14 cellular contexts compared by ENCODE assay signal in the genomic region with DNA sequence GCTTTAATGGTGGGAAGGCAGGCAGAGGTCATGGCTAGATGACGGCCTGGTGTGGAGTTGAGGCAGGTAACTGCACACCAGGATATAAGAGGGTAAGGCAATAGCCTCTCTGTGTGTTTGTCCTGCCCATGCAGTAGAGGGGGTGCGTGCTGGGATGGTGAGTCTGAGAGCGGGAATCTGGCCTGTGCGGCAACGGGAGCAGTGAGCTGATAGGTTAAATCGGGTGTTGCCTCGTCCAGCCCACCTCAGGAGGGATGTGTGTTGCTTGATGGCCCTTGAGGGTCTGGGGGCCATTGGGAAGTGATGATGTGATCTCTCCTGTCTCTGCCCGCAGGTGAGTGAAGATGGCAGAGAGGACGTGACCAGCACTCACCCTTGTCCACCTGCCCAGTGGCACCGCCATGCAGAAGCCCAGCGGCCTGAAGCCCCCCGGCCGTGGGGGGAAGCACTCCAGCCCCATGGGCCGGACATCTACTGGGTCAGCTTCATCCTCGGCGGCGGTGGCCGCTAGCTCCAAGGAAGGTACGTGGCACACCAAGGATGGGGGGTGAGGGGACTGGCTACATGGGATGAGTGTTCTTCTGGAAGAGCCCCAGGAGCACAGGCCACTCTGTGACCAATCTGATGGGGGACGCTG. TPM values are rescaled to one million over a fixed set of nuclear protein-coding genes. Genes with fewer than 3 reads are reported as not detected.
A peak's percentile ranks its signal among the peaks of the same experiment; 100 is the strongest.
DNase-seq lines count a peak whose midpoint lies in the region; ATAC-seq and TF ChIP-seq lines count a peak whose summit lies in the region.
"Had no signal": no experiment of that assay in that cellular context is flagged by ENCODE, and none has a peak within 500 bp of the region (broad histone marks: within the 10 kb centered on the region; RNA-seq: fewer than 3 reads in every experiment).

No MANE protein-coding gene starts in this region.

- no CpG with 5 or more reads among the region's 20 CpGs for WGBS in H9 (ENCODE audit: extremely low coverage, insufficient read length, low lambda C conversion rate)
- WGBS in psoas muscle, 3 donors = 92 to 95% (median 94%) methylated on average over 20 of the region's 20 CpGs

- DNase-seq in H9 = no peak
- no peak for DNase-seq in WTC11 (ENCODE audit: low spot score)
- no peak for DNase-seq in neural progenitor cell (ENCODE audit: low spot score)
- DNase-seq in upper lobe of right lung = no peak
- no peak for DNase-seq in psoas muscle
- no peak for DNase-seq in natural killer cell treated with Interleukin-12 subunit alpha and Interleukin-12 subunit beta and Interleukin-15 and Interleukin-18, amount 100 ng/mL, for 72 hours (ENCODE audit: low spot score)
- DNase-seq in cerebellar cortex (ENCODE audit: low spot score) = no peak
- DNase-seq: CD8-positive, alpha-beta T cell; COR-L47; DND-41; GDM1 had no signal

- H3K4me1 Mint-ChIP-seq in H9 (peaks cover 11 to 15% of the 10 kb centered on the region in 2 experiments), WTC11 (peaks cover 11% of the 10 kb centered on the region), neural progenitor cell (peaks cover 3% of the 10 kb centered on the region)
- peaks cover 6 to 13% of the 10 kb centered on the region in 2 donors for H3K4me1 Mint-ChIP-seq in natural killer cell treated with Interleukin-12 subunit alpha and Interleukin-12 subunit beta and Interleukin-15 and Interleukin-18, amount 100 ng/mL, for 72 hours (ENCODE audit: low read depth in 2 of 2)

- H3K23me2 ChIP-seq in H9 (ENCODE audit: insufficient read length, low read depth, low read length, poor library complexity, severe bottlenecking) = no peaks in the 10 kb centered on the region

- H3K9me3 ChIP-seq in H9 (ENCODE audit: control insufficient read depth, low read depth, low read length) (no peaks in the 10 kb centered on the region), neural progenitor cell (ENCODE audit: low read depth) (no peaks in the 10 kb centered on the region), upper lobe of right lung (no peaks in the 10 kb centered on the region), psoas muscle (no peaks in the 10 kb centered on the region)
- H3K9me3 ChIP-seq: A549 had no signal

- no peaks in the 10 kb centered on the region for H3K27me3 ChIP-seq in H9 (ENCODE audit: insufficient read depth, low read length)
- no peaks in the 10 kb centered on the region for H3K27me3 ChIP-seq in neural progenitor cell
- H3K27me3 ChIP-seq in upper lobe of right lung = no peaks in the 10 kb centered on the region
- H3K27me3 ChIP-seq in psoas muscle (ENCODE audit: insufficient read depth in 3 of 3, low read length in 2 of 3) = peaks cover 0 to 3% (median 0%) of the 10 kb centered on the region in 3 donors

- no peak overlapping the region for H2BK15ac ChIP-seq in H9 (ENCODE audit: low read depth, low read length)

- H3K4me3 ChIP-seq in neural progenitor cell (no peak overlapping the region), upper lobe of right lung (no peak overlapping the region), psoas muscle (no peak overlapping the region)
- H3K4me3 ChIP-seq: A549 had no signal

- no peak overlapping the region for H2BK12ac ChIP-seq in H9 (ENCODE audit: insufficient read length, low read depth, low read length)

- no peak overlapping the region for H4K8ac ChIP-seq in H9 (replicated peaks; ENCODE audit: insufficient read length, low read depth, low read length)

- no peaks in the 10 kb centered on the region; the same call in 1 of the 2 replicates for H3K4me1 ChIP-seq in H9 (ENCODE audit: insufficient read depth, low read length)
- H3K4me1 ChIP-seq in neural progenitor cell = no peaks in the 10 kb centered on the region
- H3K4me1 ChIP-seq in upper lobe of right lung = no peaks in the 10 kb centered on the region
- no peaks in the 10 kb centered on the region for H3K4me1 ChIP-seq in psoas muscle

- no peak overlapping the region for H3T11ph ChIP-seq in H9 (ENCODE audit: low read length)

- H3K27me3 Mint-ChIP-seq in H9 (ENCODE audit: low read depth) (no peaks in the 10 kb centered on the region; the same call in 1 of the 2 replicates), WTC11 (ENCODE audit: low read depth) (no peaks in the 10 kb centered on the region), neural progenitor cell (ENCODE audit: insufficient read depth, low read depth) (peaks cover 2% of the 10 kb centered on the region)
- H3K27me3 Mint-ChIP-seq in natural killer cell treated with Interleukin-12 subunit alpha and Interleukin-12 subunit beta and Interleukin-15 and Interleukin-18, amount 100 ng/mL, for 72 hours = no peaks in the 10 kb centered on the region

- H3K4me3 Mint-ChIP-seq in H9 (peak overlapping the region in 1 of 2 experiments; percentile 4; a peak in 2 of 5 replicates), WTC11 (no peak overlapping the region), neural progenitor cell (no peak overlapping the region)
- H3K4me3 Mint-ChIP-seq in natural killer cell treated with Interleukin-12 subunit alpha and Interleukin-12 subunit beta and Interleukin-15 and Interleukin-18, amount 100 ng/mL, for 72 hours = no peak overlapping the region
- H3K4me3 Mint-ChIP-seq: CD8-positive, alpha-beta T cell had no signal

- H3K36me3 ChIP-seq in neural progenitor cell (no peaks in the 10 kb centered on the region), upper lobe of right lung (no peaks in the 10 kb centered on the region), psoas muscle (ENCODE audit: insufficient read depth in 1 of 2, low read depth in 1 of 2) (no peaks in the 10 kb centered on the region)

- no peak overlapping the region for H4K5ac ChIP-seq in H9 (ENCODE audit: insufficient read length, low read depth, low read length)

- no peak overlapping the region for H2AK5ac ChIP-seq in H9 (ENCODE audit: insufficient read length, low read length)

- H2BK20ac ChIP-seq in H9 (ENCODE audit: low read depth, low read length, poor library complexity, severe bottlenecking) = no peak overlapping the region

- no peaks in the 10 kb centered on the region for H3K79me1 ChIP-seq in H9 (ENCODE audit: insufficient read depth, low read depth, low read length, poor library complexity, severe bottlenecking)

- H3K9me3 Mint-ChIP-seq in H9 = no peaks in the 10 kb centered on the region
- H3K9me3 Mint-ChIP-seq in WTC11 = no peaks in the 10 kb centered on the region
- H3K9me3 Mint-ChIP-seq in neural progenitor cell = no peaks in the 10 kb centered on the region
- H3K9me3 Mint-ChIP-seq in natural killer cell treated with Interleukin-12 subunit alpha and Interleukin-12 subunit beta and Interleukin-15 and Interleukin-18, amount 100 ng/mL, for 72 hours = no peaks in the 10 kb centered on the region
- H3K9me3 Mint-ChIP-seq: CD8-positive, alpha-beta T cell had no signal

- POLR2A ChIA-PET in WTC11 (lab: Charles Lee) = interaction anchor here (0.5 to 0.6 kb wide), 2 partner anchors 35 to 388 kb away, joined by 3 to 5 read pairs; no protein-coding TSS in a partner anchor

- ATAC-seq in WTC11 = no peak
- peak; percentile 10 for ATAC-seq in upper lobe of right lung
- ATAC-seq in psoas muscle = no peak
- ATAC-seq in natural killer cell treated with Interleukin-12 subunit alpha and Interleukin-12 subunit beta and Interleukin-15 and Interleukin-18, amount 100 ng/mL, for 72 hours = no peak
- ATAC-seq: A549; CD8-positive, alpha-beta T cell; HCT116 had no signal

- H3K4me2 ChIP-seq in H9 (ENCODE audit: insufficient read depth, insufficient read length, low read length) (no peak overlapping the region), neural progenitor cell (no peak overlapping the region)
- H3K4me2 ChIP-seq: A549 had no signal

- intact Hi-C loops in upper lobe of right lung (cut with DNase I) (no loop called here), psoas muscle (cut with DNase I) (loop anchor here in 1 of 2 donors (5.0 kb wide), 1 partner anchor 50 kb away; no protein-coding TSS in a partner anchor)

- no peak overlapping the region for H3K23ac ChIP-seq in H9 (ENCODE audit: insufficient read length, low read depth, low read length)

- H2BK5ac ChIP-seq in H9 (ENCODE audit: insufficient read length, low read length) = no peak overlapping the region

- H3K36me3 Mint-ChIP-seq in H9 (ENCODE audit: insufficient read depth in 1 of 3, low read depth in 3 of 3) (peaks cover 14 to 30% (median 15%) of the 10 kb centered on the region in 3 experiments; a peak in 6 of 7 replicates), WTC11 (peaks cover 20% of the 10 kb centered on the region), neural progenitor cell (peaks cover 16% of the 10 kb centered on the region)
- H3K36me3 Mint-ChIP-seq in natural killer cell treated with Interleukin-12 subunit alpha and Interleukin-12 subunit beta and Interleukin-15 and Interleukin-18, amount 100 ng/mL, for 72 hours = no peaks in the 10 kb centered on the region
- H3K36me3 Mint-ChIP-seq: CD8-positive, alpha-beta T cell had no signal

- H4K20me1 ChIP-seq in H9 (ENCODE audit: control insufficient read depth, insufficient read depth, insufficient read length) = no peaks in the 10 kb centered on the region
- H4K20me1 ChIP-seq in neural progenitor cell (ENCODE audit: low read depth) = peaks cover 4% of the 10 kb centered on the region

- H2AFZ ChIP-seq in H9 (ENCODE audit: low read length) = no peak overlapping the region
- no peak overlapping the region for H2AFZ ChIP-seq in neural progenitor cell (replicated peaks)

- H3K27ac Mint-ChIP-seq in H9 (peak overlapping the region; percentile 9 to 88 (median 59); a peak in 5 of 7 replicates), WTC11 (peak overlapping the region; percentile 57; the same call in 1 of the 2 replicates), neural progenitor cell (peak overlapping the region; percentile 18)
- no peak overlapping the region for H3K27ac Mint-ChIP-seq in natural killer cell treated with Interleukin-12 subunit alpha and Interleukin-12 subunit beta and Interleukin-15 and Interleukin-18, amount 100 ng/mL, for 72 hours
- H3K27ac Mint-ChIP-seq: CD8-positive, alpha-beta T cell had no signal

- no peaks in the 10 kb centered on the region for H3F3A ChIP-seq in neural progenitor cell (ENCODE audit: low read depth)

- no peak overlapping the region for H3K18ac ChIP-seq in H9 (ENCODE audit: insufficient read length, low read depth, low read length)

- no peaks in the 10 kb centered on the region; the same call in 1 of the 2 replicates for H3K79me2 ChIP-seq in H9 (ENCODE audit: insufficient read depth, low read length)
- H3K79me2 ChIP-seq in neural progenitor cell (ENCODE audit: low read depth) = no peaks in the 10 kb centered on the region

- H3K9ac ChIP-seq in H9 (ENCODE audit: extremely low read depth, insufficient read length, low read length) (no peak overlapping the region), neural progenitor cell (no peak overlapping the region)

- CTCF ChIA-PET in WTC11 (lab: Charles Lee) = interaction anchor here (0.5 to 2.1 kb wide), 3 partner anchors 74 to 111 kb away, joined by 4 to 8 read pairs (median 4); no protein-coding TSS in a partner anchor

- no peak overlapping the region for H4K91ac ChIP-seq in H9 (ENCODE audit: insufficient read length, low read depth, low read length)

- no peak overlapping the region for H3K14ac ChIP-seq in H9 (ENCODE audit: insufficient read depth, low read length)

- H3K56ac ChIP-seq in H9 (ENCODE audit: insufficient read length, low read depth, low read length) = no peak overlapping the region

- H3K27ac ChIP-seq in H9 (ENCODE audit: insufficient read length, low read depth, low read length) (no peak overlapping the region), neural progenitor cell (no peak overlapping the region), upper lobe of right lung (no peak overlapping the region), psoas muscle (no peak overlapping the region)
- H3K27ac ChIP-seq: A549, HL-60 had no signal

- no peak overlapping the region for H3K4ac ChIP-seq in H9 (ENCODE audit: low read depth, low read length)

- TF ChIP-seq CTCF in H9 (conservative IDR thresholded peaks at IDR 0.05) (no peak), WTC11 (IDR thresholded peaks at IDR 0.05) (no peak), neural progenitor cell (IDR thresholded peaks at IDR 0.05) (no peak), upper lobe of right lung (IDR thresholded peaks at IDR 0.05) (no peak), psoas muscle (IDR thresholded peaks at IDR 0.05) (no peak)

- no peak overlapping the region for H2BK120ac ChIP-seq in H9 (ENCODE audit: low read depth, low read length, poor library complexity, severe bottlenecking)

RNA-seq across cellular contexts. Expression of gene CLIP2, which starts 28.1 kb away (rescaled TPM):
- total RNA-seq in H9 (2021) (21.6 and 22.5 TPM in 2 replicates), WTC11 (2021) (48.1 to 49.7 TPM (median 48.4 TPM) in 3 replicates), neural progenitor cell (ENCODE audit: low replicate concordance) (7.5 and 29.6 TPM in 2 replicates), upper lobe of right lung (24.3 TPM), psoas muscle (1 to 10 TPM; 2.2 to 4.3 (median 3.3) TPM)
- polyA plus RNA-seq in psoas muscle = 1 to 10 TPM; 1.5 to 1.8 (median 1.6) TPM
- 10 to 100 TPM; 12.2 to 17.0 TPM for total RNA-seq in natural killer cell treated with Interleukin-12 subunit alpha and Interleukin-12 subunit beta and Interleukin-15 and Interleukin-18, amount 100 ng/mL, for 72 hours

Comparison
In these comparisons a context has a peak if more than half of its experiments do, and no peak if none do; other contexts are left out.
1. H3K27ac Mint-ChIP-seq: peak in H9 (3 of 3), WTC11 (single experiment) and neural progenitor cell (single experiment); none in natural killer cell treated with Interleukin-12 subunit alpha and Interleukin-12 subunit beta and Interleukin-15 and Interleukin-18, amount 100 ng/mL, for 72 hours (0 of 2).